22 cellular contexts compared by ENCODE assay signal in genomic region chr13:73842621-73843020, GRCh38.
"Had no signal": no experiment of that assay in that cellular context is flagged by ENCODE, and none has a peak within 500 bp of the region (broad histone marks: within the 10 kb centered on the region; RNA-seq: fewer than 3 reads in every experiment).

No MANE protein-coding gene starts in this region.

- H3K27me3 ChIP-seq: body of pancreas, cardiac muscle cell, gastrocnemius medialis, hepatocyte, right atrium auricular region, spleen, tibial nerve had no signal

- H3K9me3 ChIP-seq: body of pancreas, gastrocnemius medialis, psoas muscle, right atrium auricular region, spleen, tibial nerve had no signal

- H3K36me3 ChIP-seq: right atrium auricular region had no signal

- H3K79me2 ChIP-seq: hepatocyte, parathyroid adenoma had no signal

- H3K27ac ChIP-seq: body of pancreas, cardiac muscle cell, epithelial cell of prostate, gastrocnemius medialis, hepatocyte, parathyroid adenoma, psoas muscle, right atrium auricular region, spleen, tibial nerve had no signal

- ATAC-seq: activated CD8-positive, alpha-beta T cell treated with anti-CD3 and anti-CD28 coated beads for 36 hours; activated naive CD4-positive, alpha-beta T cell treated with anti-CD3 and anti-CD28 coated beads, Interleukin-2, amount 50 U/mL, for 72 hours; activated T-cell treated with anti-CD3 and anti-CD28 coated beads, Interleukin-2, amount 50 U/mL, for 4 hours; body of pancreas; gastrocnemius medialis; left cardiac atrium; naive thymus-derived CD8-positive, alpha-beta T cell; psoas muscle had no signal

- H3K4me1 ChIP-seq: body of pancreas, parathyroid adenoma, psoas muscle, right atrium auricular region had no signal

- H3K4me2 ChIP-seq: hepatocyte had no signal

- H2AFZ ChIP-seq: hepatocyte, parathyroid adenoma had no signal

- DNase-seq: activated B cell treated with CpG ODN at 0.5 μM for 24 hours; activated CD4-positive, alpha-beta T cell treated with anti-CD3 and anti-CD28 coated beads, Interleukin-2, amount 50 U/mL, for 1 hour; activated CD8-positive, alpha-beta T cell treated with anti-CD3 and anti-CD28 coated beads for 36 hours; activated T-cell treated with anti-CD3 and anti-CD28 coated beads, Interleukin-2, amount 50 U/mL, for 4 hours; body of pancreas; effector CD4-positive, alpha-beta T cell; gastrocnemius medialis; left cardiac atrium; naive thymus-derived CD8-positive, alpha-beta T cell; nucleus accumbens; psoas muscle; spleen; stimulated activated CD4-positive, alpha-beta T cell treated with anti-CD3 and anti-CD28 coated beads, Interleukin-2, amount 100 ng/mL, for 48 hours; stimulated activated naive CD4-positive, alpha-beta T cell treated with Interleukin-2 at 50 U/mL for 16 hours; T-helper 2 cell had no signal

- H3K9ac ChIP-seq: parathyroid adenoma had no signal

- H3K4me3 ChIP-seq: body of pancreas, cardiac muscle cell, gastrocnemius medialis, hepatocyte, psoas muscle, right atrium auricular region, spleen, tibial nerve had no signal
